20 cellular contexts compared by ENCODE assay signal in genomic region chr2:237446333-237446654, GRCh38. TPM values are rescaled to one million over a fixed set of nuclear protein-coding genes. Genes with fewer than 3 reads are reported as not detected.
"Had no signal": no experiment of that assay in that cellular context is flagged by ENCODE, and none has a peak within 500 bp of the region (broad histone marks: within the 10 kb centered on the region; RNA-seq: fewer than 3 reads in every experiment).

No MANE protein-coding gene starts in this region.

- DNase-seq: cerebellar nuclear complex; esophagus squamous epithelium; heart right ventricle; kidney; mucosa of descending colon; retina; spleen; stimulated activated CD4-positive, alpha-beta T cell treated with anti-CD3 and anti-CD28 coated beads, Interleukin-4, amount 100 ng/mL, for 1 hour; stimulated activated naive CD4-positive, alpha-beta T cell treated with Interleukin-2 at 50 U/mL for 16 hours; T-helper 1 cell had no signal

- H3K27me3 ChIP-seq: ascending aorta, left lung, upper lobe of right lung had no signal

- H3K4me3 ChIP-seq: ascending aorta, coronary artery, esophagus squamous epithelium, heart right ventricle, left lung, mucosa of descending colon, spleen, upper lobe of right lung had no signal

- ATAC-seq: activated naive CD4-positive, alpha-beta T cell treated with anti-CD3 and anti-CD28 coated beads, Interleukin-2, amount 50 U/mL, for 72 hours; activated T-helper 17 cell treated with anti-CD3 and anti-CD28 coated beads, Interleukin-2, amount 50 U/mL, for 72 hours; left lung; mucosa of descending colon; upper lobe of right lung; WTC11 had no signal

- H3K4me1 Mint-ChIP-seq: memory B cell had no signal

- H3K27ac Mint-ChIP-seq: activated T-cell treated with anti-CD3 and anti-CD28 coated beads, Interleukin-2, amount 50 U/mL, for 24 hours; activated T-helper 17 cell treated with anti-CD3 and anti-CD28 coated beads, Interleukin-2, amount 50 U/mL, for 72 hours; memory B cell; WTC11 had no signal

- H3K36me3 ChIP-seq: ascending aorta, esophagus squamous epithelium, heart right ventricle, left lung, spleen, upper lobe of right lung had no signal

- H3K9me3 Mint-ChIP-seq: activated T-helper 17 cell treated with anti-CD3 and anti-CD28 coated beads, Interleukin-2, amount 50 U/mL, for 72 hours; memory B cell; neural crest cell had no signal

- H3K36me3 Mint-ChIP-seq: memory B cell, WTC11 had no signal

- H3K27me3 Mint-ChIP-seq: activated T-cell treated with anti-CD3 and anti-CD28 coated beads, Interleukin-2, amount 50 U/mL, for 24 hours; activated T-helper 17 cell treated with anti-CD3 and anti-CD28 coated beads, Interleukin-2, amount 50 U/mL, for 72 hours had no signal

- H3K9me3 ChIP-seq: ascending aorta, esophagus squamous epithelium, heart right ventricle, left lung, mucosa of descending colon, spleen, upper lobe of right lung had no signal

- H3K4me3 Mint-ChIP-seq: activated T-cell treated with anti-CD3 and anti-CD28 coated beads, Interleukin-2, amount 50 U/mL, for 24 hours; activated T-helper 17 cell treated with anti-CD3 and anti-CD28 coated beads, Interleukin-2, amount 50 U/mL, for 72 hours; memory B cell; neural crest cell; WTC11 had no signal

- H3K27ac ChIP-seq: ascending aorta, coronary artery, heart right ventricle, left lung, spleen, upper lobe of right lung had no signal

RNA-seq across cellular contexts. Expression of gene MLPH, which starts 40.8 kb away (rescaled TPM):
- total RNA-seq: activated naive CD4-positive, alpha-beta T cell treated with anti-CD3 and anti-CD28 coated beads, Interleukin-2, amount 50 U/mL, for 72 hours; activated T-helper 17 cell treated with anti-CD3 and anti-CD28 coated beads, Interleukin-2, amount 50 U/mL, for 72 hours; neural crest cell had no signal
